ENCODE assay signal across 10 cellular contexts in genomic region chr1:221887091-221887746, GRCh38.
DNase-seq lines count a peak whose midpoint lies in the region; ATAC-seq and TF ChIP-seq lines count a peak whose summit lies in the region.
"Had no signal": no experiment of that assay in that cellular context is flagged by ENCODE, and none has a peak within 500 bp of the region (broad histone marks: within the 10 kb centered on the region; RNA-seq: fewer than 3 reads in every experiment).

No MANE protein-coding gene starts in this region.

- intact Hi-C loops in sigmoid colon (cut with DNase I) = no loop called here
- intact Hi-C loops in activated T-helper 2 cell treated with anti-CD3 and anti-CD28 coated beads, Interferon-gamma antibody, Interleukin-2, Interleukin-4, amounts not matched to agents 10 μg/mL and 5 μg/mL and 100 μg/mL, durations not matched to agents 14 hours and 24 hours and 36 hours (cut with micrococcal nuclease) = no loop called here
- intact Hi-C loops in vagina (cut with DNase I) = no loop called here

- peaks cover 2% of the 10 kb centered on the region for H3K4me1 Mint-ChIP-seq in activated T-helper 2 cell treated with anti-CD3 and anti-CD28 coated beads, Interferon-gamma antibody, Interleukin-2, Interleukin-4, amounts not matched to agents 10 μg/mL and 5 μg/mL and 100 μg/mL, durations not matched to agents 14 hours and 24 hours and 36 hours (ENCODE audit: low read depth)
- no peaks in the 10 kb centered on the region for H3K4me1 Mint-ChIP-seq in immature natural killer cell
- H3K4me1 Mint-ChIP-seq: central memory CD8-positive, alpha-beta T cell had no signal

- H3K27ac Mint-ChIP-seq in activated T-helper 2 cell treated with anti-CD3 and anti-CD28 coated beads, Interferon-gamma antibody, Interleukin-2, Interleukin-4, amounts not matched to agents 10 μg/mL and 5 μg/mL and 100 μg/mL, durations not matched to agents 14 hours and 24 hours and 36 hours = no peak overlapping the region
- no peak overlapping the region for H3K27ac Mint-ChIP-seq in immature natural killer cell

- CTCF ChIA-PET in RWPE1 (lab: Yijun Ruan, JAX) = interaction anchor here (0.6 to 1.0 kb wide), 3 partner anchors 145 to 580 kb away, joined by 3 to 4 read pairs (median 3); partner anchors contain the start of gene DUSP10

- 40 to 71% methylated on average over 8 of the region's 8 CpGs for WGBS in sigmoid colon, 2 donors

- H3K4me3 ChIP-seq in sigmoid colon = no peak overlapping the region
- H3K4me3 ChIP-seq in vagina = no peak overlapping the region
- H3K4me3 ChIP-seq: skin epidermis had no signal

- peak; percentile 96 for ATAC-seq in foreskin keratinocyte

- DNase-seq in EL (peak; percentile 96), RWPE1 (ENCODE audit: low spot score) (peak; percentile 93), foreskin keratinocyte (peak; percentile 87 to 95), sigmoid colon (peak; percentile 82), NCI-H2227 treated with DMSO at 0.1 percent for 48 hours (lab: John Stamatoyannopoulos, UW) (no peak), vagina (ENCODE audit: extremely low spot score in 2 of 2) (no peak), immature natural killer cell (no peak)
- DNase-seq in activated T-helper 2 cell treated with anti-CD3 and anti-CD28 coated beads, Interferon-gamma antibody, Interleukin-2, Interleukin-4, amounts not matched to agents 10 μg/mL and 5 μg/mL and 100 μg/mL, durations not matched to agents 14 hours and 24 hours and 36 hours (ENCODE audit: low spot score) = no peak

- peak overlapping the region; percentile 73 for H3K27ac ChIP-seq in RWPE1
- peak overlapping the region; percentile 56 for H3K27ac ChIP-seq in foreskin keratinocyte
- H3K27ac ChIP-seq in sigmoid colon = peak overlapping the region in 2 of 4 donors; percentile 18 to 30
- H3K27ac ChIP-seq in vagina = no peak overlapping the region

- no peak overlapping the region for H3K4me3 Mint-ChIP-seq in activated T-helper 2 cell treated with anti-CD3 and anti-CD28 coated beads, Interferon-gamma antibody, Interleukin-2, Interleukin-4, amounts not matched to agents 10 μg/mL and 5 μg/mL and 100 μg/mL, durations not matched to agents 14 hours and 24 hours and 36 hours (ENCODE audit: low read depth)
- no peak overlapping the region for H3K4me3 Mint-ChIP-seq in immature natural killer cell
- H3K4me3 Mint-ChIP-seq: central memory CD8-positive, alpha-beta T cell had no signal

- POLR2A ChIA-PET in RWPE1 (lab: Yijun Ruan, JAX; ENCODE audit: low non-redundant PET) = interaction anchor here (0.8 kb wide), 1 partner anchor 145 kb away, joined by 3 read pairs; the partner anchor contains the start of gene DUSP10

- no peaks in the 10 kb centered on the region for H3K36me3 ChIP-seq in sigmoid colon
- no peaks in the 10 kb centered on the region for H3K36me3 ChIP-seq in vagina

- H3K4me1 ChIP-seq in foreskin keratinocyte (peaks cover 15% of the 10 kb centered on the region), sigmoid colon (peaks cover 0 to 14% (median 9%) of the 10 kb centered on the region in 4 donors), vagina (peaks cover 10% of the 10 kb centered on the region)

- TF ChIP-seq EP300 in sigmoid colon (IDR thresholded peaks at IDR 0.05) = no peak

- no peak for TF ChIP-seq CTCF in RWPE1 (conservative IDR thresholded peaks at IDR 0.05; ENCODE audit: low read depth)
- TF ChIP-seq CTCF in foreskin keratinocyte (conservative IDR thresholded peaks at IDR 0.05) = no peak
- no peak for TF ChIP-seq CTCF in sigmoid colon (IDR thresholded peaks at IDR 0.05)
- no peak for TF ChIP-seq CTCF in vagina (IDR thresholded peaks at IDR 0.05)

- H3K9me3 Mint-ChIP-seq in activated T-helper 2 cell treated with anti-CD3 and anti-CD28 coated beads, Interferon-gamma antibody, Interleukin-2, Interleukin-4, amounts not matched to agents 10 μg/mL and 5 μg/mL and 100 μg/mL, durations not matched to agents 14 hours and 24 hours and 36 hours = no peaks in the 10 kb centered on the region
- no peaks in the 10 kb centered on the region for H3K9me3 Mint-ChIP-seq in immature natural killer cell
- H3K9me3 Mint-ChIP-seq: central memory CD8-positive, alpha-beta T cell had no signal

- H3K9me3 ChIP-seq in sigmoid colon = no peaks in the 10 kb centered on the region
- no peaks in the 10 kb centered on the region for H3K9me3 ChIP-seq in vagina

- no peak for TF ChIP-seq POLR2A in sigmoid colon (IDR thresholded peaks at IDR 0.05)
- no peak for TF ChIP-seq POLR2A in vagina (IDR thresholded peaks at IDR 0.05)

- H3K27me3 ChIP-seq in foreskin keratinocyte (no peaks in the 10 kb centered on the region), sigmoid colon (no peaks in the 10 kb centered on the region), vagina (no peaks in the 10 kb centered on the region)

- H3K36me3 Mint-ChIP-seq in activated T-helper 2 cell treated with anti-CD3 and anti-CD28 coated beads, Interferon-gamma antibody, Interleukin-2, Interleukin-4, amounts not matched to agents 10 μg/mL and 5 μg/mL and 100 μg/mL, durations not matched to agents 14 hours and 24 hours and 36 hours (ENCODE audit: low read depth) = no peaks in the 10 kb centered on the region
- H3K36me3 Mint-ChIP-seq in immature natural killer cell = no peaks in the 10 kb centered on the region

- H3K27me3 Mint-ChIP-seq in activated T-helper 2 cell treated with anti-CD3 and anti-CD28 coated beads, Interferon-gamma antibody, Interleukin-2, Interleukin-4, amounts not matched to agents 10 μg/mL and 5 μg/mL and 100 μg/mL, durations not matched to agents 14 hours and 24 hours and 36 hours (ENCODE audit: low read depth) = peaks cover 27% of the 10 kb centered on the region
- H3K27me3 Mint-ChIP-seq in immature natural killer cell (ENCODE audit: low read depth in 3 of 3) = peaks cover 0 to 3% (median 0%) of the 10 kb centered on the region in 3 donors

Comparison
In these comparisons a context has a peak if more than half of its experiments do, and no peak if none do; other contexts are left out.
1. DNase-seq: peak in EL (single experiment), RWPE1 (single experiment), foreskin keratinocyte (2 of 2) and sigmoid colon (single experiment); none in activated T-helper 2 cell treated with anti-CD3 and anti-CD28 coated beads, Interferon-gamma antibody, Interleukin-2, Interleukin-4, amounts not matched to agents 10 μg/mL and 5 μg/mL and 100 μg/mL, durations not matched to agents 14 hours and 24 hours and 36 hours (single experiment), NCI-H2227 treated with DMSO at 0.1 percent for 48 hours (single experiment), vagina (0 of 2) and immature natural killer cell (0 of 3).